Comparison of ENCODE assay signal across 1 cellular context in genomic region chr11:937853-938261, GRCh38.
A peak's percentile ranks its signal among the peaks of the same experiment; 100 is the strongest.
TF ChIP-seq lines count a peak whose summit lies in the region.

No MANE protein-coding gene starts in this region.

TF ChIP-seq in K562, 482 proteins besides CTCF, POLR2A, EP300 and RAD21 (continued from another document and continues in another):
- TF ChIP-seq, protein P1, sequence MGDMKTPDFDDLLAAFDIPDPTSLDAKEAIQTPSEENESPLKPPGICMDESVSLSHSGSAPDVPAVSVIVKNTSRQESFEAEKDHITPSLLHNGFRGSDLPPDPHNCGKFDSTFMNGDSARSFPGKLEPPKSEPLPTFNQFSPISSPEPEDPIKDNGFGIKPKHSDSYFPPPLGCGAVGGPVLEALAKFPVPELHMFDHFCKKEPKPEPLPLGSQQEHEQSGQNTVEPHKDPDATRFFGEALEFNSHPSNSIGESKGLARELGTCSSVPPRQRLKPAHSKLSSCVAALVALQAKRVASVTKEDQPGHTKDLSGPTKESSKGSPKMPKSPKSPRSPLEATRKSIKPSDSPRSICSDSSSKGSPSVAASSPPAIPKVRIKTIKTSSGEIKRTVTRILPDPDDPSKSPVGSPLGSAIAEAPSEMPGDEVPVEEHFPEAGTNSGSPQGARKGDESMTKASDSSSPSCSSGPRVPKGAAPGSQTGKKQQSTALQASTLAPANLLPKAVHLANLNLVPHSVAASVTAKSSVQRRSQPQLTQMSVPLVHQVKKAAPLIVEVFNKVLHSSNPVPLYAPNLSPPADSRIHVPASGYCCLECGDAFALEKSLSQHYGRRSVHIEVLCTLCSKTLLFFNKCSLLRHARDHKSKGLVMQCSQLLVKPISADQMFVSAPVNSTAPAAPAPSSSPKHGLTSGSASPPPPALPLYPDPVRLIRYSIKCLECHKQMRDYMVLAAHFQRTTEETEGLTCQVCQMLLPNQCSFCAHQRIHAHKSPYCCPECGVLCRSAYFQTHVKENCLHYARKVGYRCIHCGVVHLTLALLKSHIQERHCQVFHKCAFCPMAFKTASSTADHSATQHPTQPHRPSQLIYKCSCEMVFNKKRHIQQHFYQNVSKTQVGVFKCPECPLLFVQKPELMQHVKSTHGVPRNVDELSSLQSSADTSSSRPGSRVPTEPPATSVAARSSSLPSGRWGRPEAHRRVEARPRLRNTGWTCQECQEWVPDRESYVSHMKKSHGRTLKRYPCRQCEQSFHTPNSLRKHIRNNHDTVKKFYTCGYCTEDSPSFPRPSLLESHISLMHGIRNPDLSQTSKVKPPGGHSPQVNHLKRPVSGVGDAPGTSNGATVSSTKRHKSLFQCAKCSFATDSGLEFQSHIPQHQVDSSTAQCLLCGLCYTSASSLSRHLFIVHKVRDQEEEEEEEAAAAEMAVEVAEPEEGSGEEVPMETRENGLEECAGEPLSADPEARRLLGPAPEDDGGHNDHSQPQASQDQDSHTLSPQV (IDR thresholded peaks at IDR 0.05), result peak; percentile 62; the same call in 1 of the 2 replicates
- TF ChIP-seq, protein P2, sequence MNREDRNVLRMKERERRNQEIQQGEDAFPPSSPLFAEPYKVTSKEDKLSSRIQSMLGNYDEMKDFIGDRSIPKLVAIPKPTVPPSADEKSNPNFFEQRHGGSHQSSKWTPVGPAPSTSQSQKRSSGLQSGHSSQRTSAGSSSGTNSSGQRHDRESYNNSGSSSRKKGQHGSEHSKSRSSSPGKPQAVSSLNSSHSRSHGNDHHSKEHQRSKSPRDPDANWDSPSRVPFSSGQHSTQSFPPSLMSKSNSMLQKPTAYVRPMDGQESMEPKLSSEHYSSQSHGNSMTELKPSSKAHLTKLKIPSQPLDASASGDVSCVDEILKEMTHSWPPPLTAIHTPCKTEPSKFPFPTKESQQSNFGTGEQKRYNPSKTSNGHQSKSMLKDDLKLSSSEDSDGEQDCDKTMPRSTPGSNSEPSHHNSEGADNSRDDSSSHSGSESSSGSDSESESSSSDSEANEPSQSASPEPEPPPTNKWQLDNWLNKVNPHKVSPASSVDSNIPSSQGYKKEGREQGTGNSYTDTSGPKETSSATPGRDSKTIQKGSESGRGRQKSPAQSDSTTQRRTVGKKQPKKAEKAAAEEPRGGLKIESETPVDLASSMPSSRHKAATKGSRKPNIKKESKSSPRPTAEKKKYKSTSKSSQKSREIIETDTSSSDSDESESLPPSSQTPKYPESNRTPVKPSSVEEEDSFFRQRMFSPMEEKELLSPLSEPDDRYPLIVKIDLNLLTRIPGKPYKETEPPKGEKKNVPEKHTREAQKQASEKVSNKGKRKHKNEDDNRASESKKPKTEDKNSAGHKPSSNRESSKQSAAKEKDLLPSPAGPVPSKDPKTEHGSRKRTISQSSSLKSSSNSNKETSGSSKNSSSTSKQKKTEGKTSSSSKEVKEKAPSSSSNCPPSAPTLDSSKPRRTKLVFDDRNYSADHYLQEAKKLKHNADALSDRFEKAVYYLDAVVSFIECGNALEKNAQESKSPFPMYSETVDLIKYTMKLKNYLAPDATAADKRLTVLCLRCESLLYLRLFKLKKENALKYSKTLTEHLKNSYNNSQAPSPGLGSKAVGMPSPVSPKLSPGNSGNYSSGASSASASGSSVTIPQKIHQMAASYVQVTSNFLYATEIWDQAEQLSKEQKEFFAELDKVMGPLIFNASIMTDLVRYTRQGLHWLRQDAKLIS (CRISPR knock-in tag; IDR thresholded peaks at IDR 0.05), result no peak
- TF ChIP-seq, protein P3, sequence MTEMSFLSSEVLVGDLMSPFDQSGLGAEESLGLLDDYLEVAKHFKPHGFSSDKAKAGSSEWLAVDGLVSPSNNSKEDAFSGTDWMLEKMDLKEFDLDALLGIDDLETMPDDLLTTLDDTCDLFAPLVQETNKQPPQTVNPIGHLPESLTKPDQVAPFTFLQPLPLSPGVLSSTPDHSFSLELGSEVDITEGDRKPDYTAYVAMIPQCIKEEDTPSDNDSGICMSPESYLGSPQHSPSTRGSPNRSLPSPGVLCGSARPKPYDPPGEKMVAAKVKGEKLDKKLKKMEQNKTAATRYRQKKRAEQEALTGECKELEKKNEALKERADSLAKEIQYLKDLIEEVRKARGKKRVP (CRISPR knock-in tag; IDR thresholded peaks at IDR 0.05), result no peak
- TF ChIP-seq ZNF830 (CRISPR knock-in tag; IDR thresholded peaks at IDR 0.05) (no peak), CHD2 (IDR thresholded peaks at IDR 0.05; ENCODE audit: low read depth, low read length) (0 out of 2 replicates have a peak, but pooled peaks have one; percentile 21), ARID1B (IDR thresholded peaks at IDR 0.05) (0 out of 2 replicates have a peak, but pooled peaks have one; percentile 31), DPF2 (IDR thresholded peaks at IDR 0.05) (0 out of 2 replicates have a peak, but pooled peaks have one; percentile 35), ZNF764 (CRISPR knock-in tag; IDR thresholded peaks at IDR 0.05; ENCODE audit: low read depth) (no peak), JUN (IDR thresholded peaks at IDR 0.05; ENCODE audit: borderline replicate concordance, low read depth, low read length) (no peak), JUN (CRISPR knock-in tag; IDR thresholded peaks at IDR 0.05; ENCODE audit: borderline replicate concordance) (no peak), ZNF175 (CRISPR knock-in tag; IDR thresholded peaks at IDR 0.05; ENCODE audit: low read depth) (no peak), RBM22 (IDR thresholded peaks at IDR 0.05; ENCODE audit: low read depth, low read length, poor library complexity, severe bottlenecking) (no peak), FOXJ2 (tag; IDR thresholded peaks at IDR 0.05) (no peak), FOXA1 (IDR thresholded peaks at IDR 0.05; ENCODE audit: borderline replicate concordance) (no peak), MYC (IDR thresholded peaks at IDR 0.05; ENCODE audit: low read depth, low read length) (no peak), MYC (CRISPR knock-in tag; IDR thresholded peaks at IDR 0.05; ENCODE audit: borderline replicate concordance, low read depth) (no peak), RBM39 (optimal IDR thresholded peaks at IDR 0.05; ENCODE audit: low read depth, low read length) (no peak), JUND (IDR thresholded peaks at IDR 0.05; ENCODE audit: borderline replicate concordance, low read depth, low read length) (peak; percentile 30; the same call in 1 of the 2 replicates), JUND (tag; IDR thresholded peaks at IDR 0.05; ENCODE audit: borderline replicate concordance, low read depth, low read length) (0 out of 3 replicates have a peak, but pooled peaks have one; percentile 32), TCF7L2 (IDR thresholded peaks at IDR 0.05; ENCODE audit: low read depth, low read length) (no peak), FIP1L1 (IDR thresholded peaks at IDR 0.05; ENCODE audit: low read depth, low read length, poor library complexity, severe bottlenecking) (no peak), ZNF282 (CRISPR knock-in tag; IDR thresholded peaks at IDR 0.05) (no peak), ZBTB7A (IDR thresholded peaks at IDR 0.05; ENCODE audit: borderline replicate concordance, control insufficient read depth, low read depth, low read length) (peak; percentile 30; the same call in 1 of the 2 replicates), DNMT1 (IDR thresholded peaks at IDR 0.05) (no peak), CREB3L1 (IDR thresholded peaks at IDR 0.05; ENCODE audit: borderline replicate concordance, low read depth) (no peak), STAG1 (CRISPR knock-in tag; IDR thresholded peaks at IDR 0.05; ENCODE audit: borderline replicate concordance) (no peak), SAP30 (IDR thresholded peaks at IDR 0.05; ENCODE audit: borderline replicate concordance, insufficient read depth, low read depth, low read length, poor library complexity, severe bottlenecking) (no peak), HMG20A (CRISPR knock-in tag; conservative IDR thresholded peaks at IDR 0.05) (no peak), ZKSCAN8 (CRISPR knock-in tag; IDR thresholded peaks at IDR 0.05) (no peak), STAT6 (CRISPR knock-in tag; IDR thresholded peaks at IDR 0.05) (no peak), ZNF347 (CRISPR knock-in tag; IDR thresholded peaks at IDR 0.05; ENCODE audit: low read depth) (no peak), MITF (IDR thresholded peaks at IDR 0.05) (no peak), JUNB (CRISPR knock-in tag; conservative IDR thresholded peaks at IDR 0.05) (no peak), L3MBTL2 (IDR thresholded peaks at IDR 0.05) (peak; percentile 47; the same call in 1 of the 2 replicates)
- TF ChIP-seq, protein P4, sequence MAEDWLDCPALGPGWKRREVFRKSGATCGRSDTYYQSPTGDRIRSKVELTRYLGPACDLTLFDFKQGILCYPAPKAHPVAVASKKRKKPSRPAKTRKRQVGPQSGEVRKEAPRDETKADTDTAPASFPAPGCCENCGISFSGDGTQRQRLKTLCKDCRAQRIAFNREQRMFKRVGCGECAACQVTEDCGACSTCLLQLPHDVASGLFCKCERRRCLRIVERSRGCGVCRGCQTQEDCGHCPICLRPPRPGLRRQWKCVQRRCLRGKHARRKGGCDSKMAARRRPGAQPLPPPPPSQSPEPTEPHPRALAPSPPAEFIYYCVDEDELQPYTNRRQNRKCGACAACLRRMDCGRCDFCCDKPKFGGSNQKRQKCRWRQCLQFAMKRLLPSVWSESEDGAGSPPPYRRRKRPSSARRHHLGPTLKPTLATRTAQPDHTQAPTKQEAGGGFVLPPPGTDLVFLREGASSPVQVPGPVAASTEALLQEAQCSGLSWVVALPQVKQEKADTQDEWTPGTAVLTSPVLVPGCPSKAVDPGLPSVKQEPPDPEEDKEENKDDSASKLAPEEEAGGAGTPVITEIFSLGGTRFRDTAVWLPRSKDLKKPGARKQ (CRISPR knock-in tag; IDR thresholded peaks at IDR 0.05), result no peak
- TF ChIP-seq, protein P5, sequence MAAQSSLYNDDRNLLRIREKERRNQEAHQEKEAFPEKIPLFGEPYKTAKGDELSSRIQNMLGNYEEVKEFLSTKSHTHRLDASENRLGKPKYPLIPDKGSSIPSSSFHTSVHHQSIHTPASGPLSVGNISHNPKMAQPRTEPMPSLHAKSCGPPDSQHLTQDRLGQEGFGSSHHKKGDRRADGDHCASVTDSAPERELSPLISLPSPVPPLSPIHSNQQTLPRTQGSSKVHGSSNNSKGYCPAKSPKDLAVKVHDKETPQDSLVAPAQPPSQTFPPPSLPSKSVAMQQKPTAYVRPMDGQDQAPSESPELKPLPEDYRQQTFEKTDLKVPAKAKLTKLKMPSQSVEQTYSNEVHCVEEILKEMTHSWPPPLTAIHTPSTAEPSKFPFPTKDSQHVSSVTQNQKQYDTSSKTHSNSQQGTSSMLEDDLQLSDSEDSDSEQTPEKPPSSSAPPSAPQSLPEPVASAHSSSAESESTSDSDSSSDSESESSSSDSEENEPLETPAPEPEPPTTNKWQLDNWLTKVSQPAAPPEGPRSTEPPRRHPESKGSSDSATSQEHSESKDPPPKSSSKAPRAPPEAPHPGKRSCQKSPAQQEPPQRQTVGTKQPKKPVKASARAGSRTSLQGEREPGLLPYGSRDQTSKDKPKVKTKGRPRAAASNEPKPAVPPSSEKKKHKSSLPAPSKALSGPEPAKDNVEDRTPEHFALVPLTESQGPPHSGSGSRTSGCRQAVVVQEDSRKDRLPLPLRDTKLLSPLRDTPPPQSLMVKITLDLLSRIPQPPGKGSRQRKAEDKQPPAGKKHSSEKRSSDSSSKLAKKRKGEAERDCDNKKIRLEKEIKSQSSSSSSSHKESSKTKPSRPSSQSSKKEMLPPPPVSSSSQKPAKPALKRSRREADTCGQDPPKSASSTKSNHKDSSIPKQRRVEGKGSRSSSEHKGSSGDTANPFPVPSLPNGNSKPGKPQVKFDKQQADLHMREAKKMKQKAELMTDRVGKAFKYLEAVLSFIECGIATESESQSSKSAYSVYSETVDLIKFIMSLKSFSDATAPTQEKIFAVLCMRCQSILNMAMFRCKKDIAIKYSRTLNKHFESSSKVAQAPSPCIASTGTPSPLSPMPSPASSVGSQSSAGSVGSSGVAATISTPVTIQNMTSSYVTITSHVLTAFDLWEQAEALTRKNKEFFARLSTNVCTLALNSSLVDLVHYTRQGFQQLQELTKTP (IDR thresholded peaks at IDR 0.05; ENCODE audit: low read depth in 1 of 2, partially characterized antibody in 2 of 2), result no peak
- TF ChIP-seq, protein P6, sequence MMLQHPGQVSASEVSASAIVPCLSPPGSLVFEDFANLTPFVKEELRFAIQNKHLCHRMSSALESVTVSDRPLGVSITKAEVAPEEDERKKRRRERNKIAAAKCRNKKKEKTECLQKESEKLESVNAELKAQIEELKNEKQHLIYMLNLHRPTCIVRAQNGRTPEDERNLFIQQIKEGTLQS (IDR thresholded peaks at IDR 0.05), result peak; percentile 81
- TF ChIP-seq, protein P6 (CRISPR knock-in tag; conservative IDR thresholded peaks at IDR 0.05), result no peak
